8 cellular contexts compared by ENCODE assay signal in genomic region chrX:129637217-129638109, GRCh38. TPM values are rescaled to one million over a fixed set of nuclear protein-coding genes. Genes with fewer than 3 reads are reported as not detected.
DNase-seq lines count a peak whose midpoint lies in the region; ATAC-seq, FAIRE-seq and TF ChIP-seq lines count a peak whose summit lies in the region.

No MANE protein-coding gene starts in this region.

- peak; percentile 97 for FAIRE-seq in A549 (lab: Jason Lieb, UNC)

- H3K36me3 ChIP-seq in Peyer's patch = no peaks in the 10 kb centered on the region
- H3K36me3 ChIP-seq in testis (ENCODE audit: low read depth, missing control alignments) = no peaks in the 10 kb centered on the region

- CTCF ChIA-PET in A549 (lab: Yijun Ruan, JAX) = interaction anchor here (0.6 to 14.6 kb wide), 38 partner anchors 10 to 527 kb away, joined by 3 to 218 read pairs (median 5); partner anchors contain the start of gene APLN

- peak; percentile 74 for TF ChIP-seq CTCF in A549 (IDR thresholded peaks at IDR 0.05)
- TF ChIP-seq CTCF in GM13976 (IDR thresholded peaks at IDR 0.05; ENCODE audit: borderline replicate concordance, control extremely low read depth, extremely low read depth, insufficient read depth, missing control alignments) = peak; percentile 93
- peak; percentile 72 to 93 (median 84) for TF ChIP-seq CTCF in Peyer's patch (IDR thresholded peaks at IDR 0.05)
- TF ChIP-seq CTCF in fibroblast of villous mesenchyme (IDR thresholded peaks at IDR 0.05; ENCODE audit: insufficient read depth, low read depth, low read length) = peak; percentile 84
- TF ChIP-seq CTCF in omental fat pad (IDR thresholded peaks at IDR 0.05) = peak in 2 of 3 donors; percentile 24 to 74
- TF ChIP-seq CTCF in testis (IDR thresholded peaks at IDR 0.05) = peak; percentile 83 to 86 (median 84)

- POLR2A ChIA-PET in A549 (lab: Yijun Ruan, JAX) = no interaction called here

- H3K4me3 ChIP-seq in A549 (no peak overlapping the region), Peyer's patch (no peak overlapping the region), fibroblast of villous mesenchyme (ENCODE audit: low read depth, low read length) (no peak overlapping the region), testis (no peak overlapping the region)

- H3K9me3 ChIP-seq in A549 (no peaks in the 10 kb centered on the region), Peyer's patch (peaks cover 0 to 4% (median 0%) of the 10 kb centered on the region in 4 donors), testis (no peaks in the 10 kb centered on the region)

- H3K27me3 ChIP-seq in Peyer's patch (no peaks in the 10 kb centered on the region), testis (no peaks in the 10 kb centered on the region)

- WGBS in A549 (ENCODE audit: missing lambda C conversion rate) = 9% methylated on average over 13 of the region's 13 CpGs
- WGBS in testis, 2 donors = 6 to 28% methylated on average over 4 to 13 of the region's 13 CpGs

- no peak overlapping the region for H3K4me2 ChIP-seq in A549

- ATAC-seq in A549 (peak; percentile 71 to 91), omental fat pad (ENCODE audit: low FRiP score) (peak; percentile 55)

- no peaks in the 10 kb centered on the region for H3K4me1 ChIP-seq in A549
- H3K4me1 ChIP-seq in Peyer's patch = peaks cover 0 to 4% (median 0%) of the 10 kb centered on the region in 4 donors
- H3K4me1 ChIP-seq in testis = no peaks in the 10 kb centered on the region

- in situ Hi-C loops in GM13976 (cut with MboI; ENCODE audit: low sequenced_read_pairs, unreplicated experiment) = no loop called here

- TF ChIP-seq EP300 in A549 (IDR thresholded peaks at IDR 0.05) = no peak

- TF ChIP-seq RAD21 in A549 (conservative IDR thresholded peaks at IDR 0.05 in 1 of 2, IDR thresholded peaks at IDR 0.05 in 1 of 2) = peak; percentile 76 to 83

- intact Hi-C loops in testis (cut with DNase I; ENCODE audit: low total_unique reads) = loop anchor here (10.0 kb wide), 1 partner anchor 87 kb away; no protein-coding TSS in a partner anchor

- DNase-seq in A549 (ENCODE audit: low read depth in 1 of 2, low spot score in 1 of 2) (peak; percentile 60 to 72), GM13976 (ENCODE audit: low spot score) (peak; percentile 79), HT-29 (ENCODE audit: low spot score) (peak; percentile 77), Peyer's patch (peak; percentile 72 to 87 (median 80)), fibroblast of villous mesenchyme (ENCODE audit: low read depth) (peak; percentile 65), omental fat pad (ENCODE audit: low spot score) (peak; percentile 55), testis (peak; percentile 80)
- peak; percentile 61 to 64 for DNase-seq in activated T-helper 1 cell treated with anti-CD3 and anti-CD28 coated beads, Interleukin-2, amount 50 U/mL, for 16 hours (ENCODE audit: low read depth in 1 of 2, low spot score in 1 of 2)

- H3K27ac ChIP-seq in A549 (no peak overlapping the region), Peyer's patch (peak overlapping the region in 3 of 4 donors; percentile 32 to 81 (median 44)), testis (no peak overlapping the region)

- no peak for TF ChIP-seq POLR2A in A549 (IDR thresholded peaks at IDR 0.05; ENCODE audit: low read length)
- TF ChIP-seq POLR2A in Peyer's patch (IDR thresholded peaks at IDR 0.05) = no peak
- no peak for TF ChIP-seq POLR2A in testis (IDR thresholded peaks at IDR 0.05)

TF ChIP-seq in A549, 52 proteins besides CTCF, POLR2A, EP300 and RAD21:
- no peak for TF ChIP-seq E2F6 (IDR thresholded peaks at IDR 0.05; ENCODE audit: borderline replicate concordance, low read depth)
- TF ChIP-seq USF2 (IDR thresholded peaks at IDR 0.05) = no peak
- TF ChIP-seq JUNB (IDR thresholded peaks at IDR 0.05) = no peak
- TF ChIP-seq HEYL (CRISPR knock-in tag; IDR thresholded peaks at IDR 0.05) = no peak
- no peak for TF ChIP-seq MYC (IDR thresholded peaks at IDR 0.05; ENCODE audit: borderline replicate concordance, low read length)
- TF ChIP-seq RCOR1 (IDR thresholded peaks at IDR 0.05; ENCODE audit: low read depth, low read length) = no peak
- TF ChIP-seq SMC3 (IDR thresholded peaks at IDR 0.05) = peak; percentile 81
- TF ChIP-seq MAZ (IDR thresholded peaks at IDR 0.05; ENCODE audit: borderline replicate concordance, low read depth, low read length) = no peak
TF ChIP-seq in A549: peak in this region for 1.

RNA-seq across cellular contexts. Expression of gene APLN, which starts 17.3 kb away (rescaled TPM):
- polyA plus RNA-seq in A549 (2011; rRNA removed) (0.15 and 0.18 TPM in 2 replicates), A549 (2017; fragmentation: RNase III; extraction: RNeasy Plus Mini Kit Qiagen cat#74134 plus additional on column Dnase treatment) (0.74 to 0.77 TPM (median 0.75 TPM) in 3 replicates), testis (ENCODE audit: insufficient read depth, low read depth, low replicate concordance) (3.2 TPM)
- 0.70 and 1.0 TPM in 2 replicates for polyA plus RNA-seq in A549 (2012; cell fraction: cytosol; rRNA removed)
- 0.76 and 0.82 TPM in 2 replicates for polyA plus RNA-seq in A549 (2012; cell fraction: nucleus; rRNA removed)
- polyA minus RNA-seq in A549 (2011; rRNA and poly(A)+ RNA removed) = 0.10 and 0.21 TPM in 2 replicates
- total RNA-seq in HT-29 (2014; rRNA removed; shearing (Covaris generic)) = 0.23 and 0.28 TPM in 2 replicates
- total RNA-seq in Peyer's patch (under 1 TPM in 2 of 4 donors, not detected in 2; 0.27 to 0.35 TPM), fibroblast of villous mesenchyme (under 0.01 TPM in 2 replicates), omental fat pad (1 to 10 TPM in 1 of 4 donors, under 1 TPM in 3; 0.32 to 3.1 (median 0.76) TPM), testis (1 to 10 TPM; 2.8 to 3.1 TPM)

Comparison
In these comparisons a context has a peak if more than half of its experiments do, and no peak if none do; other contexts are left out.
1. H3K27ac ChIP-seq: peak in Peyer's patch (3 of 4); none in A549 (0 of 2) and testis (0 of 2).
2. Peak in every context shown above with its lines, with median percentiles within 50 percentile points of each other: DNase-seq and CTCF ChIP-seq.